Comparison of ENCODE assay signal across 8 cellular contexts in the genomic region with DNA sequence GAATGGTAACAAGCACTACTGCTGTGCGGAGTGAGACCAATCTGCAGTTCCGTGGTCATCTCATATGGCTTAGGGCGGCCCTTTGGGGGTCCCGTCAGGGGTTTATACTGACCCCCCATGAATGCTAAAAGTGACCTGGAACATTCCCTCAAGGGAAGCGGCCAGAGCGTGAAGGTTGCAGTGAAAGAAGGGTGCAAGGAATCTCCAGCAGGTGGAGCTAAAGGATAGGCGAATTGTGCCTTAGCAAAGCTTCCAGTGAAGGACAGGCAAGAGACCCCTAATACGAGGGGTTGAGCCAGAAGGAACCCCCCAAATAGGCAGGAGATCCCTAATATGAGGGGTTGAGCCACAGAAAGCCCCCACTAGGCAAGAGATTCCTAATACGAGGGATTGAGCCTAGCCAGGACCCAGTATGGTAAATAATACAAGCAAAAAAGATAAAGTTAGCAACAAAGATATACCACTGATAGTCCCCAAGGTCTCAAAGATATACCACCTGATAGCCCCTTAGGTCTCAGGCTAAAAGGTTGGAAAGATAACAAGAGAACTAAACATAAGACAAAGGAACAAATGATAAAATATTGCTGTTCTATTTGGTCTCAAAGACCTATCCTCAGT. TPM values are rescaled to one million over a fixed set of nuclear protein-coding genes. Genes with fewer than 3 reads are reported as not detected.
A peak's percentile ranks its signal among the peaks of the same experiment; 100 is the strongest.
DNase-seq lines count a peak whose midpoint lies in the region; ATAC-seq lines count a peak whose summit lies in the region.

No MANE protein-coding gene starts in this region.

- intact Hi-C loops in Right ventricle myocardium superior (cut with DNase I): loop anchor here (5.0 kb wide), 2 partner anchors 164 to 274 kb away; no protein-coding TSS in a partner anchor

- ATAC-seq in Right ventricle myocardium superior (ENCODE audit: poor library complexity): peak; percentile 60
- ATAC-seq in GM21717 (IDR thresholded peaks at IDR 0.05; ENCODE audit: unreplicated experiment): no peak
- no peak for ATAC-seq in GM18870 (IDR thresholded peaks at IDR 0.05; ENCODE audit: unreplicated experiment)

- DNase-seq in DMS 273 treated with DMSO at 0.1 percent for 48 hours (lab: John Stamatoyannopoulos, UW): peak; percentile 3
- peak; percentile 75 for DNase-seq in HuH-7.5 (ENCODE audit: low spot score)
- DNase-seq in RKO (ENCODE audit: low spot score): peak; percentile 53
- peak; percentile 48 for DNase-seq in activated naive CD4-positive, alpha-beta T cell treated with anti-CD3 and anti-CD28 coated beads, Interleukin-2, amount 50 U/mL, for 16 hours
- DNase-seq in Right ventricle myocardium superior: no peak
- peak; percentile 51 for DNase-seq in putamen (ENCODE audit: low spot score)

RNA-seq across cellular contexts. Expression of gene NME6, which starts 27.5 kb away (rescaled TPM):
- total RNA-seq in Right ventricle myocardium superior: 20.5 TPM

RNA-seq across cellular contexts. Expression of gene ZNF589, which starts 32.8 kb away (rescaled TPM):
- total RNA-seq in Right ventricle myocardium superior: 5.4 TPM

RNA-seq across cellular contexts. Expression of gene CAMP, which starts 50.4 kb away (rescaled TPM):
- not detected for total RNA-seq in Right ventricle myocardium superior

RNA-seq across cellular contexts. Expression of gene SPINK8, which starts 59.8 kb away (rescaled TPM):
- total RNA-seq in Right ventricle myocardium superior: not detected
